18 cellular contexts compared by ENCODE assay signal in the genomic region with DNA sequence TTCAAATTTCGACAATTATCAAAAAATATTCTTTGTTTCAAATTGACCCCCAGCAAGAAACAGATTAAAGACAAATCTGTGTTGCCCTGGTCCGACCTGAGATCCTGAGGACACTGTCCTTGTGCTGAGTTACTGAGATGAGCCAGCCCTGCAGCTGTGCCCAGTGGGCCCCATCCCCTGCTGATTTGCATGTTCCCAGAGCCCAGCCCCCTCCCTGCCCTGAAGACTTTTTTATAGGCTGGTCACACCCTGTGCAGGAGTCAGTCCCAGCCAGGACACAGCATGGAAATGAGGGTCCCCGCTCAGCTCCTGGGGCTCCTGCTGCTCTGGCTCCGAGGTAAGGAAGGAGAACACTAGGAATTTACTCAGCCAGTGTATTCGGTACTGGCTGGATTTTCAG. TPM values are rescaled to one million over a fixed set of nuclear protein-coding genes. Genes with fewer than 3 reads are reported as not detected.
DNase-seq lines count a peak whose midpoint lies in the region; ATAC-seq and TF ChIP-seq lines count a peak whose summit lies in the region.
"Had no signal": no experiment of that assay in that cellular context is flagged by ENCODE, and none has a peak within 500 bp of the region (broad histone marks: within the 10 kb centered on the region; RNA-seq: fewer than 3 reads in every experiment).

No MANE protein-coding gene starts in this region.

- DNase-seq in RPMI8226 (peak; percentile 25), left kidney (ENCODE audit: low read depth, low spot score) (peak; percentile 27), A673 (ENCODE audit: low spot score) (no peak), left ventricle myocardium inferior (no peak)
- no peak for DNase-seq in stimulated activated CD4-positive, alpha-beta T cell treated with anti-CD3 and anti-CD28 coated beads, Interleukin-15, amount 100 ng/mL, for 24 hours
- DNase-seq: activated gamma-delta T cell; amygdala; CD8-positive, alpha-beta T cell; central memory CD4-positive, alpha-beta T cell; effector CD8-positive, alpha-beta T cell; hypothalamus; left lung; Right ventricle myocardium superior; stimulated activated naive CD4-positive, alpha-beta T cell treated with Interleukin-2 at 50 U/mL for 16 hours had no signal

- CTCF ChIA-PET in A673 (lab: Charles Lee), result no interaction called here

- intact Hi-C loops in A673 (cut with micrococcal nuclease; ENCODE audit: unreplicated experiment), result no loop called here
- intact Hi-C loops in left ventricle myocardium inferior (cut with micrococcal nuclease), result no loop called here

- peaks cover 38 to 52% (median 48%) of the 10 kb centered on the region in 10 experiments for H3K4me1 ChIP-seq in BLaER1 treated with 17β-estradiol and CSF1 and Interleukin-3, amounts not matched to agents 10 nM and 100 nM
- H3K4me1 ChIP-seq in A673 (ENCODE audit: insufficient read depth, low read length, poor library complexity, severe bottlenecking) (no peaks in the 10 kb centered on the region), left ventricle myocardium inferior (no peaks in the 10 kb centered on the region), gastroesophageal sphincter (no peaks in the 10 kb centered on the region)
- H3K4me1 ChIP-seq: left lung had no signal

- no peaks in the 10 kb centered on the region for H3K9me3 ChIP-seq in BLaER1 treated with 17β-estradiol and CSF1 and Interleukin-3, amounts not matched to agents 10 nM and 100 nM (replicated peaks in 1 of 11)
- H3K9me3 ChIP-seq in A673 (ENCODE audit: low read depth, low read length, poor library complexity, severe bottlenecking), result no peaks in the 10 kb centered on the region
- H3K9me3 ChIP-seq in left ventricle myocardium inferior (replicated peaks), result no peaks in the 10 kb centered on the region
- no peaks in the 10 kb centered on the region for H3K9me3 ChIP-seq in gastroesophageal sphincter
- H3K9me3 ChIP-seq: left lung had no signal

- H3K4me3 ChIP-seq in BLaER1 treated with 17β-estradiol and CSF1 and Interleukin-3, amounts not matched to agents 10 nM and 100 nM, result peak overlapping the region; percentile 31 to 70 (median 57)
- H3K4me3 ChIP-seq in A673 (ENCODE audit: low read depth, low read length, poor library complexity, severe bottlenecking) (no peak overlapping the region), left ventricle myocardium inferior (no peak overlapping the region), gastroesophageal sphincter (no peak overlapping the region)
- H3K4me3 ChIP-seq: left lung had no signal

- 34 to 44% methylated on average over 2 to 4 of the region's 5 CpGs for WGBS in gastroesophageal sphincter (ENCODE audit: low coverage in 1 of 2), 2 donors

- no peaks in the 10 kb centered on the region for H3K36me3 ChIP-seq in BLaER1 treated with 17β-estradiol and CSF1 and Interleukin-3, amounts not matched to agents 10 nM and 100 nM
- no peaks in the 10 kb centered on the region for H3K36me3 ChIP-seq in A673 (ENCODE audit: insufficient read depth, low read length, poor library complexity, severe bottlenecking)
- H3K36me3 ChIP-seq in left ventricle myocardium inferior, result no peaks in the 10 kb centered on the region
- no peaks in the 10 kb centered on the region for H3K36me3 ChIP-seq in gastroesophageal sphincter
- H3K36me3 ChIP-seq: left lung had no signal

- no peaks in the 10 kb centered on the region for H3K27me3 ChIP-seq in BLaER1 treated with 17β-estradiol and CSF1 and Interleukin-3, amounts not matched to agents 10 nM and 100 nM
- H3K27me3 ChIP-seq in A673 (replicated peaks; ENCODE audit: insufficient read depth, low read depth, low read length, poor library complexity) (peaks cover 3% of the 10 kb centered on the region), left ventricle myocardium inferior (ENCODE audit: low read depth) (peaks cover 64% of the 10 kb centered on the region), gastroesophageal sphincter (peaks cover 8% of the 10 kb centered on the region)

- H4K20me1 ChIP-seq in BLaER1 treated with 17β-estradiol and CSF1 and Interleukin-3, amounts not matched to agents 10 nM and 100 nM, result no peaks in the 10 kb centered on the region

- peak overlapping the region; percentile 42 to 75 (median 64); a peak in 19 of 22 replicates for H3K9ac ChIP-seq in BLaER1 treated with 17β-estradiol and CSF1 and Interleukin-3, amounts not matched to agents 10 nM and 100 nM
- H3K9ac ChIP-seq: KMS-11 had no signal

- TF ChIP-seq CTCF in A673 (conservative IDR thresholded peaks at IDR 0.05; ENCODE audit: low read depth, low read length), result no peak
- no peak for TF ChIP-seq CTCF in left ventricle myocardium inferior (IDR thresholded peaks at IDR 0.05; ENCODE audit: borderline replicate concordance)
- no peak for TF ChIP-seq CTCF in gastroesophageal sphincter (IDR thresholded peaks at IDR 0.05)

- ATAC-seq in GM21529 (IDR thresholded peaks at IDR 0.05; ENCODE audit: unreplicated experiment), result peak; percentile 81
- ATAC-seq in gastroesophageal sphincter, result no peak
- ATAC-seq: CD8-positive, alpha-beta T cell; left lung had no signal

- TF ChIP-seq POLR2A in gastroesophageal sphincter (IDR thresholded peaks at IDR 0.05), result no peak

- peak overlapping the region in 9 of 11 experiments; percentile 11 to 78 (median 67); a peak in 17 of 22 replicates for H3K27ac ChIP-seq in BLaER1 treated with 17β-estradiol and CSF1 and Interleukin-3, amounts not matched to agents 10 nM and 100 nM
- no peak overlapping the region for H3K27ac ChIP-seq in A673 (ENCODE audit: low read depth, low read length, poor library complexity, severe bottlenecking)
- no peak overlapping the region for H3K27ac ChIP-seq in left ventricle myocardium inferior (replicated peaks)
- no peak overlapping the region for H3K27ac ChIP-seq in gastroesophageal sphincter
- H3K27ac ChIP-seq: KMS-11, left lung had no signal

- peak overlapping the region; percentile 77 to 94 (median 87) for H3K4me2 ChIP-seq in BLaER1 treated with 17β-estradiol and CSF1 and Interleukin-3, amounts not matched to agents 10 nM and 100 nM
- H3K4me2 ChIP-seq: KMS-11 had no signal

- BruUV-seq in A673 (replicated peaks; lab: Mats Ljungman, UMichigan), result no TSS peak

- POLR2A ChIA-PET in A673 (lab: Charles Lee; ENCODE audit: low non-redundant PET), result no interaction called here

- TF ChIP-seq EP300 in gastroesophageal sphincter (IDR thresholded peaks at IDR 0.05), result no peak

RNA-seq across cellular contexts. Expression of a gene that starts 31.4 kb away (rescaled TPM):
- total RNA-seq in A673 (2021) (54.6 and 65.5 TPM in 2 replicates), left ventricle myocardium inferior (34.0 TPM), gastroesophageal sphincter (10 to 100 TPM; 20.8 to 49.2 (median 36.7) TPM)

Comparison
In these comparisons a context has a peak if more than half of its experiments do, and no peak if none do; other contexts are left out.
1. H3K27ac ChIP-seq: peak in BLaER1 treated with 17β-estradiol and CSF1 and Interleukin-3, amounts not matched to agents 10 nM and 100 nM (9 of 11); none in A673 (single experiment), left ventricle myocardium inferior (single experiment) and gastroesophageal sphincter (0 of 4).
2. H3K4me3 ChIP-seq: peak in BLaER1 treated with 17β-estradiol and CSF1 and Interleukin-3, amounts not matched to agents 10 nM and 100 nM (10 of 10); none in A673 (single experiment), left ventricle myocardium inferior (single experiment) and gastroesophageal sphincter (0 of 2).
3. DNase-seq: peak in RPMI8226 (single experiment) and left kidney (single experiment); none in stimulated activated CD4-positive, alpha-beta T cell treated with anti-CD3 and anti-CD28 coated beads, Interleukin-15, amount 100 ng/mL, for 24 hours (single experiment), A673 (single experiment) and left ventricle myocardium inferior (single experiment).